ENCODE assay signal across 1 cellular context in genomic region chr2:232731470-232731869, GRCh38.
TF ChIP-seq lines count a peak whose summit lies in the region.

No MANE protein-coding gene starts in this region.

TF ChIP-seq in IMR-90, 13 proteins besides CTCF, POLR2A, EP300 and RAD21 (continued from another document):
- TF ChIP-seq MXI1 (IDR thresholded peaks at IDR 0.05; ENCODE audit: borderline replicate concordance, low read depth, low read length): no peak
- TF ChIP-seq USF2 (IDR thresholded peaks at IDR 0.05; ENCODE audit: low read depth, low read length): no peak
- TF ChIP-seq CHD1 (IDR thresholded peaks at IDR 0.05; ENCODE audit: low read depth, low read length): no peak
- TF ChIP-seq BHLHE40 (IDR thresholded peaks at IDR 0.05; ENCODE audit: low read depth, low read length): no peak
- TF ChIP-seq MAZ (IDR thresholded peaks at IDR 0.05; ENCODE audit: borderline replicate concordance, low read depth, low read length): no peak
- no peak for TF ChIP-seq CEBPB (IDR thresholded peaks at IDR 0.05; ENCODE audit: low read depth, low read length)
TF ChIP-seq in IMR-90: peak in this region for 0.
